Comparison of ENCODE assay signal across 23 cellular contexts in genomic region chr7:46169384-46169755, GRCh38.
"Had no signal": no experiment of that assay in that cellular context is flagged by ENCODE, and none has a peak within 500 bp of the region (broad histone marks: within the 10 kb centered on the region; RNA-seq: fewer than 3 reads in every experiment).

No MANE protein-coding gene starts in this region.

- H3K36me3 ChIP-seq: adrenal gland, SJCRH30 had no signal

- H3K4me2 ChIP-seq: SK-N-SH had no signal

- H3K27me3 ChIP-seq: adrenal gland, SJCRH30 had no signal

- H3K9me2 ChIP-seq: SK-N-SH had no signal

- DNase-seq: activated CD4-positive, alpha-beta T cell treated with anti-CD3 and anti-CD28 coated beads for 4 hours; activated CD8-positive, alpha-beta memory T cell treated with anti-CD3 and anti-CD28 coated beads, Interleukin-2, amount 50 U/mL, for 48 hours; activated CD8-positive, alpha-beta T cell treated with anti-CD3 and anti-CD28 coated beads for 36 hours; activated naive CD4-positive, alpha-beta T cell treated with anti-CD3 and anti-CD28 coated beads, Interleukin-2, amount 50 U/mL, for 16 hours; activated naive CD8-positive, alpha-beta T cell treated with anti-CD3 and anti-CD28 coated beads, Interleukin-2, amount 10 ng/mL, durations not matched to agents 7 days and 5 days; activated T-cell treated with anti-CD3 and anti-CD28 coated beads, Interleukin-2, amount 50 U/mL, for 1 hour; adrenal gland; anterior cingulate cortex; caudate nucleus; Karpas-422; NCI-H1092; NCI-H1417 treated with DMSO at 0.1 percent for 48 hours; NCI-H1694 treated with DMSO at 0.1 percent for 48 hours; NCI-H2029 treated with DMSO at 0.1 percent for 48 hours; NCI-H510A treated with DMSO at 0.1 percent for 48 hours; NCI-H69; NK-92 treated with Interleukin-12 subunit alpha and Interleukin-12 subunit beta, amount 100 ng/mL, for 24 hours; OCI-M1; RPMI8226; SJCRH30; SK-N-SH; T-helper 1 cell had no signal

- H3K27ac ChIP-seq: adrenal gland, SJCRH30 had no signal

- H3K4me3 ChIP-seq: adrenal gland, K562, SJCRH30 had no signal

- H3K9me3 ChIP-seq: adrenal gland, SJCRH30, SK-N-SH had no signal

- H3K9ac ChIP-seq: SK-N-SH had no signal

- H3K4me1 ChIP-seq: adrenal gland, SJCRH30 had no signal
